Comparison of ENCODE assay signal across 16 cellular contexts in the genomic region with DNA sequence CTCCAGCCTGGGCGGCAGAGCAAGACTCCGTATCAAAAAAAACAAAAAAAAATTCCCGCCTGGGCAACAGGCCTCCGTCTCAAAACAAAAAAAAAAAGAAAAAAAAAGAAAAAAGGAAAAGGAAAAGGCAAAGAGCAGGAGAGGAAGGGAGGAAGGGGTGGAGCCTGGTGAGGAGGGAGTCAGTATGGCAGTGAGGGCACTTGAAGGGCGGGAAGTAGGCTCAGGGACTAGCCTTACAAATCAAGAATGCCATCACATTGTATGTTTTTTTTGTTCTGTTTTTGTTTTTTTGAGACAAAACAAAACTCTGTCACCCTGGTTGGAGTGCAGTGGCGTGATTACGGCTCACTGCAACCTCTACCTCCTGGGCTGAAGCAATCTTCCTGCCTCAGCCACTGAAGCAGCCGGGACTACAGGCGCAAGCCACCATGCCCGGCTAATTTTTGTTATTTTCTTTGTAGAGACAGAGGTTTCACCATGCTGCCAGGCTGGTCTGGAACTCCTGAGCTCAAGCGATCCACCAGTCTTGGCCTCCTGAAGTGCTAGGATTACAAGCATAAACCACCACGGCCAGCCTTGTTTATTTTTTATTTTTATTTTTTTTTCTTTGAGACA. TPM values are rescaled to one million over a fixed set of nuclear protein-coding genes. Genes with fewer than 3 reads are reported as not detected.
DNase-seq lines count a peak whose midpoint lies in the region; ATAC-seq and TF ChIP-seq lines count a peak whose summit lies in the region.
"Had no signal": no experiment of that assay in that cellular context is flagged by ENCODE, and none has a peak within 500 bp of the region (broad histone marks: within the 10 kb centered on the region; RNA-seq: fewer than 3 reads in every experiment).

No MANE protein-coding gene starts in this region.

- H3K27ac ChIP-seq in HUES6 (ENCODE audit: low read depth, low read length) = peak overlapping the region; percentile 97
- H3K27ac ChIP-seq in left lung = no peak overlapping the region
- no peak overlapping the region for H3K27ac ChIP-seq in thoracic aorta
- H3K27ac ChIP-seq: VCaP had no signal

- peak; percentile 52 for ATAC-seq in left lung
- ATAC-seq in thoracic aorta (ENCODE audit: insufficient number of reproducible peaks, low FRiP score, low read depth) = no peak
- ATAC-seq in activated CD4-positive, CD25-positive, alpha-beta regulatory T cell treated with anti-CD3 and anti-CD28 coated beads, Interleukin-2, amount 50 U/mL, for 24 hours = no peak
- no peak for ATAC-seq in HG03571 (IDR thresholded peaks at IDR 0.05; ENCODE audit: unreplicated experiment)

- H3K9me3 ChIP-seq in HUES6 (ENCODE audit: control insufficient read depth, insufficient read depth, low read depth, low read length) = no peaks in the 10 kb centered on the region; the same call in 1 of the 2 replicates
- H3K9me3 ChIP-seq in left lung = no peaks in the 10 kb centered on the region
- H3K9me3 ChIP-seq in thoracic aorta = no peaks in the 10 kb centered on the region

- H3K36me3 ChIP-seq in HUES6 (ENCODE audit: control insufficient read depth, insufficient read depth, low read length) (no peaks in the 10 kb centered on the region), left lung (no peaks in the 10 kb centered on the region), thoracic aorta (no peaks in the 10 kb centered on the region)

- DNase-seq in choroid plexus epithelial cell (ENCODE audit: low read depth) = no peak
- no peak for DNase-seq in left lung
- DNase-seq in thoracic aorta (ENCODE audit: low spot score) = no peak
- DNase-seq in activated naive CD4-positive, alpha-beta T cell treated with anti-CD3 and anti-CD28 coated beads, Interleukin-2, amount 50 U/mL, for 16 hours = no peak
- DNase-seq: activated CD4-positive, alpha-beta T cell treated with anti-CD3 and anti-CD28 coated beads, Interleukin-2, amount 50 U/mL, for 48 hours; activated naive CD4-positive, alpha-beta T cell; activated T-cell treated with anti-CD3 and anti-CD28 coated beads for 4 hours; central memory CD4-positive, alpha-beta T cell; DMS79 treated with DMSO at 0.1 percent for 48 hours; effector memory CD4-positive, alpha-beta T cell; NCI-H1105 treated with DMSO at 0.1 percent for 48 hours; NCI-H69 had no signal

- H3K4me3 ChIP-seq in HUES6 (ENCODE audit: low read depth, low read length) (no peak overlapping the region), choroid plexus epithelial cell (ENCODE audit: low read depth, low read length) (peak overlapping the region; percentile 4), left lung (no peak overlapping the region), thoracic aorta (peak overlapping the region; percentile 68)

- H3K4me1 ChIP-seq in HUES6 (ENCODE audit: control insufficient read depth, insufficient read depth, low read length) (peaks cover 39% of the 10 kb centered on the region), left lung (peaks cover 0 to 29% of the 10 kb centered on the region in 2 donors), thoracic aorta (ENCODE audit: control insufficient read depth in 1 of 2, low read depth in 2 of 2) (no peaks in the 10 kb centered on the region)

- no peaks in the 10 kb centered on the region for H3K27me3 ChIP-seq in HUES6 (ENCODE audit: control insufficient read depth, insufficient read depth, low read length)
- H3K27me3 ChIP-seq in left lung = no peaks in the 10 kb centered on the region
- no peaks in the 10 kb centered on the region for H3K27me3 ChIP-seq in thoracic aorta (replicated peaks; ENCODE audit: insufficient read depth)

- peak overlapping the region; percentile 83 for H3K9ac ChIP-seq in HUES6 (ENCODE audit: low read length)

- intact Hi-C loops in left lung (cut with DNase I) = no loop called here

- TF ChIP-seq CTCF in choroid plexus epithelial cell (conservative IDR thresholded peaks at IDR 0.05; ENCODE audit: low read depth, low read length) = no peak
- TF ChIP-seq CTCF in left lung (IDR thresholded peaks at IDR 0.05) = no peak
- TF ChIP-seq CTCF in thoracic aorta (IDR thresholded peaks at IDR 0.05) = no peak

RNA-seq across cellular contexts. Expression of a gene that starts 10.4 kb away (rescaled TPM):
- total RNA-seq in left lung (10 to 100 TPM; 31.7 to 39.6 TPM), thoracic aorta (10 to 100 TPM; 20.6 to 32.0 TPM)

Comparison
In these comparisons a context has a peak if more than half of its experiments do, and no peak if none do; other contexts are left out.
1. H3K4me3 ChIP-seq: peak in choroid plexus epithelial cell (single experiment) and thoracic aorta (single experiment); none in HUES6 (single experiment) and left lung (0 of 2).